16 cellular contexts compared by ENCODE assay signal in the genomic region with DNA sequence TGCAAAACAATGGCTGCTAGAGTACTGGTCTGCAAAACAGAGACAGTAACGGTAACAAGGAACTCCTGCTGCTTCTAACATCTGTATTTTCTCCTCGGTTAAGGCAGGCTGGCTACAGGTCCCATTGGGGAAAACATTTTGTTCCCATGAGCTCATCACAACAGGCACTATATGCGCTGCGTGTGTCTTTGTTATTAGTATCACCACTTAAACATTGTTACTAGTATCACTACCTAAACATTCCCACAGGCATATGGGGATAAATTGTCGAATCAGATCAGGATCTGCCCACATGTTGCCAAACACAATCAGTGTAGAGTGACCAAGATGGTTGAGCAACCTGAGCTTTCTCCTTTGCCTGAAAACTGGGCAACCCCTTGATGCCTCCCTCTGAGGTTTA.
"Had no signal": no experiment of that assay in that cellular context is flagged by ENCODE, and none has a peak within 500 bp of the region (broad histone marks: within the 10 kb centered on the region; RNA-seq: fewer than 3 reads in every experiment).

No MANE protein-coding gene starts in this region.

- DNase-seq: activated CD4-positive, alpha-beta T cell treated with anti-CD3 and anti-CD28 coated beads, Interleukin-2, amount 50 U/mL, for 4 hours; activated CD8-positive, alpha-beta memory T cell treated with anti-CD3 and anti-CD28 coated beads, Interleukin-2, amount 10 ng/mL, durations not matched to agents 7 days and 5 days; activated effector memory CD4-positive, alpha-beta T cell treated with Interleukin-2 at 50 U/mL for 16 hours; activated T-cell treated with anti-CD3 and anti-CD28 coated beads, Interleukin-2, amount 50 U/mL, for 24 hours; amniotic stem cell; esophagus squamous epithelium; hypothalamus; nucleus accumbens; psoas muscle; stimulated activated CD4-positive, alpha-beta T cell treated with anti-CD3 and anti-CD28 coated beads, Interleukin-4, amount 100 ng/mL, for 4 hours; stomach; T-helper 2 cell; uterus had no signal

- H3K4me1 ChIP-seq: uterus had no signal

- H3K27me3 ChIP-seq: esophagus squamous epithelium, stomach, uterus had no signal

- H3K9me3 Mint-ChIP-seq: activated naive CD4-positive, alpha-beta T cell treated with anti-CD3 and anti-CD28 coated beads, Interleukin-2, amount 50 U/mL, for 24 hours; activated T-cell treated with anti-CD3 and anti-CD28 coated beads, Interleukin-2, amount 50 U/mL, for 24 hours; natural killer cell treated with Interleukin-12 subunit alpha and Interleukin-12 subunit beta and Interleukin-15 and Interleukin-18, amount 100 ng/mL, for 72 hours had no signal

- H3K27me3 Mint-ChIP-seq: activated CD8-positive, alpha-beta memory T cell treated with anti-CD3 and anti-CD28 coated beads, Interleukin-2, amount 10 ng/mL, durations not matched to agents 7 days and 5 days; activated naive CD4-positive, alpha-beta T cell treated with anti-CD3 and anti-CD28 coated beads, Interleukin-2, amount 50 U/mL, for 24 hours; natural killer cell treated with Interleukin-12 subunit alpha and Interleukin-12 subunit beta and Interleukin-15 and Interleukin-18, amount 100 ng/mL, for 72 hours had no signal

- ATAC-seq: activated CD4-positive, CD25-positive, alpha-beta regulatory T cell treated with anti-CD3 and anti-CD28 coated beads, Interleukin-2, amount 50 U/mL, for 24 hours; activated CD8-positive, alpha-beta memory T cell treated with anti-CD3 and anti-CD28 coated beads, Interleukin-2, amount 10 ng/mL, durations not matched to agents 7 days and 5 days; natural killer cell treated with Interleukin-12 subunit alpha and Interleukin-12 subunit beta and Interleukin-15 and Interleukin-18, amount 100 ng/mL, for 72 hours; psoas muscle had no signal

- H3K4me1 Mint-ChIP-seq: activated CD8-positive, alpha-beta memory T cell treated with anti-CD3 and anti-CD28 coated beads, Interleukin-2, amount 10 ng/mL, durations not matched to agents 7 days and 5 days had no signal

- H3K4me3 ChIP-seq: esophagus squamous epithelium, psoas muscle, stomach, uterus had no signal

- H3K4me3 Mint-ChIP-seq: activated CD8-positive, alpha-beta memory T cell treated with anti-CD3 and anti-CD28 coated beads, Interleukin-2, amount 10 ng/mL, durations not matched to agents 7 days and 5 days; activated naive CD4-positive, alpha-beta T cell treated with anti-CD3 and anti-CD28 coated beads, Interleukin-2, amount 50 U/mL, for 24 hours; activated T-cell treated with anti-CD3 and anti-CD28 coated beads, Interleukin-2, amount 50 U/mL, for 24 hours; natural killer cell treated with Interleukin-12 subunit alpha and Interleukin-12 subunit beta and Interleukin-15 and Interleukin-18, amount 100 ng/mL, for 72 hours had no signal

- H3K27ac Mint-ChIP-seq: activated CD8-positive, alpha-beta memory T cell treated with anti-CD3 and anti-CD28 coated beads, Interleukin-2, amount 10 ng/mL, durations not matched to agents 7 days and 5 days; activated naive CD4-positive, alpha-beta T cell treated with anti-CD3 and anti-CD28 coated beads, Interleukin-2, amount 50 U/mL, for 24 hours; activated T-cell treated with anti-CD3 and anti-CD28 coated beads, Interleukin-2, amount 50 U/mL, for 24 hours; natural killer cell treated with Interleukin-12 subunit alpha and Interleukin-12 subunit beta and Interleukin-15 and Interleukin-18, amount 100 ng/mL, for 72 hours had no signal

- H3K27ac ChIP-seq: esophagus squamous epithelium, psoas muscle, stomach, uterus had no signal

- H3K36me3 Mint-ChIP-seq: activated CD8-positive, alpha-beta memory T cell treated with anti-CD3 and anti-CD28 coated beads, Interleukin-2, amount 10 ng/mL, durations not matched to agents 7 days and 5 days; activated naive CD4-positive, alpha-beta T cell treated with anti-CD3 and anti-CD28 coated beads, Interleukin-2, amount 50 U/mL, for 24 hours; natural killer cell treated with Interleukin-12 subunit alpha and Interleukin-12 subunit beta and Interleukin-15 and Interleukin-18, amount 100 ng/mL, for 72 hours had no signal

- H3K9me3 ChIP-seq: esophagus squamous epithelium, psoas muscle, stomach, uterus had no signal

- H3K36me3 ChIP-seq: uterus had no signal
